ENCODE assay signal across 8 cellular contexts in genomic region chr19:29714953-29715694, GRCh38. TPM values are rescaled to one million over a fixed set of nuclear protein-coding genes. Genes with fewer than 3 reads are reported as not detected.
A peak's percentile ranks its signal among the peaks of the same experiment; 100 is the strongest.
DNase-seq lines count a peak whose midpoint lies in the region; ATAC-seq and TF ChIP-seq lines count a peak whose summit lies in the region.

Gene C19orf12 (minus strand): TSS chr19:29715261. CDS start chr19:29708413, 6,848 bp downstream.

- ATAC-seq in DND-41 (ENCODE audit: insufficient read depth, low read depth) = peak; percentile 78
- peak; percentile 72 for ATAC-seq in GM21381 (IDR thresholded peaks at IDR 0.05; ENCODE audit: unreplicated experiment)
- peak; percentile 86 for ATAC-seq in SK-N-SH treated with all-trans-retinoic acid at 6 μM for 48 hours
- ATAC-seq in activated naive CD8-positive, alpha-beta T cell treated with anti-CD3 and anti-CD28 coated beads, Interleukin-2, amount 50 U/mL, for 24 hours = peak; percentile 60
- peak; percentile 76 to 92 (median 84) for ATAC-seq in heart right ventricle

- H3K9me3 Mint-ChIP-seq in activated naive CD8-positive, alpha-beta T cell treated with anti-CD3 and anti-CD28 coated beads, Interleukin-2, amount 50 U/mL, for 24 hours = no peaks in the 10 kb centered on the region

- H3K27ac Mint-ChIP-seq in activated naive CD8-positive, alpha-beta T cell treated with anti-CD3 and anti-CD28 coated beads, Interleukin-2, amount 50 U/mL, for 24 hours = peak within 1 kb of the TSS; percentile 93

- H3K4me3 ChIP-seq in DND-41 (ENCODE audit: low read depth in 1 of 2, low read length in 2 of 2) (peak within 1 kb of the TSS; percentile 57 to 100), HUES48 (ENCODE audit: low read depth, low read length) (peak within 1 kb of the TSS; percentile 83), heart right ventricle (peak within 1 kb of the TSS; percentile 82 to 99 (median 94)), vagina (peak within 1 kb of the TSS; percentile 81 to 92)

- 0 to 1% methylated on average over 67 to 72 of the region's 72 CpGs for WGBS in heart right ventricle, 2 donors

- peaks cover 37% of the 10 kb centered on the region for H3K4me1 ChIP-seq in DND-41 (ENCODE audit: insufficient read depth, low read length)
- H3K4me1 ChIP-seq in HUES48 (ENCODE audit: control insufficient read depth, insufficient read depth, low read length) = peaks cover 9% of the 10 kb centered on the region
- H3K4me1 ChIP-seq in heart right ventricle = peaks cover 0 to 49% (median 23%) of the 10 kb centered on the region in 9 donors
- H3K4me1 ChIP-seq in vagina = peaks cover 33% of the 10 kb centered on the region

- no peaks in the 10 kb centered on the region for H3K9me3 ChIP-seq in DND-41 (ENCODE audit: insufficient read depth, low read length, severe bottlenecking)
- H3K9me3 ChIP-seq in HUES48 (ENCODE audit: control insufficient read depth, insufficient read depth, low read length) = no peaks in the 10 kb centered on the region
- H3K9me3 ChIP-seq in heart right ventricle = no peaks in the 10 kb centered on the region
- H3K9me3 ChIP-seq in vagina = no peaks in the 10 kb centered on the region

- peak within 1 kb of the TSS; percentile 71 for H3K4me2 ChIP-seq in DND-41 (ENCODE audit: insufficient read depth, low read length)

- intact Hi-C loops in heart right ventricle (cut with DNase I) (loop anchor here in 8 of 10 donors (2.0 to 10.0 kb wide), 4 partner anchors 20 to 103 kb away; partner anchors contain the start of gene PLEKHF1 (in 4 of the 8)), vagina (cut with DNase I) (loop anchor here (2.0 to 10.0 kb wide), 2 partner anchors 50 to 104 kb away; partner anchors contain the start of gene PLEKHF1)

- H3K9ac ChIP-seq in DND-41 (ENCODE audit: low read depth, low read length) (peak within 1 kb of the TSS; percentile 89), HUES48 (ENCODE audit: low read depth, low read length) (peak within 1 kb of the TSS; percentile 35; the same call in 1 of the 2 replicates)

- H3K27me3 ChIP-seq in DND-41 (ENCODE audit: insufficient read depth, low read length, poor library complexity) (no peaks in the 10 kb centered on the region), HUES48 (ENCODE audit: control insufficient read depth, insufficient read depth, low read length) (no peaks in the 10 kb centered on the region), heart right ventricle (no peaks in the 10 kb centered on the region), vagina (no peaks in the 10 kb centered on the region)

- peaks cover 16% of the 10 kb centered on the region for H3K36me3 Mint-ChIP-seq in activated naive CD8-positive, alpha-beta T cell treated with anti-CD3 and anti-CD28 coated beads, Interleukin-2, amount 50 U/mL, for 24 hours (ENCODE audit: low read depth)

- peaks cover 51% of the 10 kb centered on the region for H3K79me2 ChIP-seq in DND-41 (ENCODE audit: insufficient read depth, low read length)

- peak within 1 kb of the TSS; percentile 71 for H2AFZ ChIP-seq in DND-41 (ENCODE audit: low read depth, low read length)

- DNase-seq in DND-41 (peak; percentile 70), heart right ventricle (peak; percentile 53 to 73), pons (ENCODE audit: low spot score) (peak; percentile 46), vagina (ENCODE audit: extremely low spot score in 2 of 2) (no peak)
- peak; percentile 72 for DNase-seq in activated naive CD8-positive, alpha-beta T cell treated with anti-CD3 and anti-CD28 coated beads, Interleukin-2, amount 50 U/mL, for 24 hours

- H3K4me1 Mint-ChIP-seq in activated naive CD8-positive, alpha-beta T cell treated with anti-CD3 and anti-CD28 coated beads, Interleukin-2, amount 50 U/mL, for 24 hours = peaks cover 57% of the 10 kb centered on the region

- H3K36me3 ChIP-seq in DND-41 (ENCODE audit: insufficient read depth, low read length) = peaks cover 3% of the 10 kb centered on the region; the same call in 1 of the 2 replicates
- H3K36me3 ChIP-seq in HUES48 (ENCODE audit: control insufficient read depth, insufficient read depth, low read length) = no peaks in the 10 kb centered on the region
- H3K36me3 ChIP-seq in heart right ventricle = peaks cover 0 to 4% (median 0%) of the 10 kb centered on the region in 9 donors
- H3K36me3 ChIP-seq in vagina = no peaks in the 10 kb centered on the region

- no peaks in the 10 kb centered on the region for H4K20me1 ChIP-seq in DND-41 (ENCODE audit: insufficient read depth, low read length)

- peak within 1 kb of the TSS; percentile 89 for H3K4me3 Mint-ChIP-seq in activated naive CD8-positive, alpha-beta T cell treated with anti-CD3 and anti-CD28 coated beads, Interleukin-2, amount 50 U/mL, for 24 hours

- TF ChIP-seq CTCF in DND-41 (IDR thresholded peaks at IDR 0.05; ENCODE audit: borderline replicate concordance, extremely low read depth, low read length, poor library complexity, severe bottlenecking) (no peak), heart right ventricle (IDR thresholded peaks at IDR 0.05) (peak in 1 of 9 donors; percentile 4), vagina (IDR thresholded peaks at IDR 0.05) (no peak)

- peak in 1 of 2 donors; percentile 69 for TF ChIP-seq POLR2A in vagina (IDR thresholded peaks at IDR 0.05)

- H3K27me3 Mint-ChIP-seq in activated naive CD8-positive, alpha-beta T cell treated with anti-CD3 and anti-CD28 coated beads, Interleukin-2, amount 50 U/mL, for 24 hours = no peaks in the 10 kb centered on the region

- H3K27ac ChIP-seq in DND-41 (ENCODE audit: low read length) (peak within 1 kb of the TSS; percentile 84), HUES48 (ENCODE audit: low read depth, low read length) (peak within 1 kb of the TSS; percentile 63), heart right ventricle (peak within 1 kb of the TSS; percentile 92 to 100 (median 98)), vagina (peak within 1 kb of the TSS; percentile 90)

TF ChIP-seq in SK-N-SH treated with all-trans-retinoic acid at 6 μM for 48 hours, 23 proteins besides CTCF, POLR2A, EP300 and RAD21:
- TF ChIP-seq TOX (CRISPR knock-in tag; IDR thresholded peaks at IDR 0.05; ENCODE audit: borderline replicate concordance) = no peak
- 0 out of 2 replicates have a peak, but pooled peaks have one; percentile 20 for TF ChIP-seq CSDC2 (CRISPR knock-in tag; IDR thresholded peaks at IDR 0.05)

RNA-seq across cellular contexts. Expression of gene C19orf12, which starts in this region (rescaled TPM):
- total RNA-seq in heart right ventricle (10 to 100 TPM; 30.3 to 83.3 (median 40.0) TPM), vagina (14.2 TPM)
- 10 to 100 TPM; 26.7 to 34.8 TPM for polyA plus RNA-seq in heart right ventricle

Comparison
In these comparisons a context has a peak if more than half of its experiments do, and no peak if none do; other contexts are left out.
1. DNase-seq: peak in DND-41 (single experiment), activated naive CD8-positive, alpha-beta T cell treated with anti-CD3 and anti-CD28 coated beads, Interleukin-2, amount 50 U/mL, for 24 hours (single experiment), heart right ventricle (2 of 2) and pons (single experiment); none in vagina (0 of 2).
2. Peak in every context shown above with its lines, with median percentiles within 50 percentile points of each other: ATAC-seq, H3K27ac ChIP-seq and H3K4me3 ChIP-seq.